18 cellular contexts compared by ENCODE assay signal in the genomic region with DNA sequence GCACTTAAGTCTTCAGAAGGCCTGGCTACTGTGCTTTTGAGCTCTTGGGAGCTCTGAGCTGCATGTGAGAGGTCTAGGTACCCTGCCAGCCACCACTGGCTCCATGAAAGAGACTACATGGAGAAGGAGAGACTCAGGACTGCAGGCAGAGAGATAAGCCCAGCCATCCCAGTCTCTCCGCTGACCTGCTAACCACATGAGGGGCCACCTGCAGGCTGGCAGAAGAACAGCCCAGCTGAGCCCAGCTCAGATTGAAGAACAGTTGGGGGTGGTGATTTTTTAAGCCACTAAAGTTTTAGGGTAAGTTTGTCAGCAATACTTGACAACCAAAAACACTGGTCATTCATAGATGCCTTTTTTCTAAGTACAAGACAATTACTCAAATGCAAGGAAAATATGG.
"Had no signal": no experiment of that assay in that cellular context is flagged by ENCODE, and none has a peak within 500 bp of the region (broad histone marks: within the 10 kb centered on the region; RNA-seq: fewer than 3 reads in every experiment).

No MANE protein-coding gene starts in this region.

- H3K27ac ChIP-seq: gastroesophageal sphincter, heart right ventricle, neutrophil, skin epidermis, transverse colon had no signal

- H3K27me3 ChIP-seq: gastroesophageal sphincter, heart right ventricle, neutrophil, transverse colon had no signal

- H3K4me3 ChIP-seq: gastroesophageal sphincter, heart right ventricle, skin epidermis, transverse colon had no signal

- ATAC-seq: activated CD8-positive, alpha-beta memory T cell treated with anti-CD3 and anti-CD28 coated beads, Interleukin-2, amount 10 ng/mL, durations not matched to agents 7 days and 5 days; gastroesophageal sphincter; heart right ventricle; left lobe of liver had no signal

- DNase-seq: activated CD4-positive, alpha-beta memory T cell treated with anti-CD3 and anti-CD28 coated beads for 36 hours; activated CD8-positive, alpha-beta memory T cell treated with anti-CD3 and anti-CD28 coated beads, Interleukin-2, amount 10 ng/mL, durations not matched to agents 7 days and 5 days; activated naive CD4-positive, alpha-beta T cell treated with anti-CD3 and anti-CD28 coated beads, Interleukin-2, amount 50 U/mL, for 16 hours; activated T-cell treated with anti-CD3 and anti-CD28 coated beads, Interleukin-2, amount 50 U/mL, for 1 hour; dermis blood vessel endothelial cell; heart right ventricle; mammary epithelial cell; naive B cell; retina; stimulated activated CD4-positive, alpha-beta T cell treated with anti-CD3 and anti-CD28 coated beads, Interleukin-4, amount 100 ng/mL, for 4 hours; stimulated activated CD8-positive, alpha-beta memory T cell treated with anti-CD3 and anti-CD28 coated beads, Interleukin-4, amount 100 ng/mL, for 48 hours; stimulated activated naive CD4-positive, alpha-beta T cell treated with Interleukin-2 at 50 U/mL for 16 hours; substantia nigra; transverse colon had no signal

- H3K36me3 ChIP-seq: gastroesophageal sphincter, heart right ventricle, neutrophil, transverse colon had no signal
